In the genomic region with DNA sequence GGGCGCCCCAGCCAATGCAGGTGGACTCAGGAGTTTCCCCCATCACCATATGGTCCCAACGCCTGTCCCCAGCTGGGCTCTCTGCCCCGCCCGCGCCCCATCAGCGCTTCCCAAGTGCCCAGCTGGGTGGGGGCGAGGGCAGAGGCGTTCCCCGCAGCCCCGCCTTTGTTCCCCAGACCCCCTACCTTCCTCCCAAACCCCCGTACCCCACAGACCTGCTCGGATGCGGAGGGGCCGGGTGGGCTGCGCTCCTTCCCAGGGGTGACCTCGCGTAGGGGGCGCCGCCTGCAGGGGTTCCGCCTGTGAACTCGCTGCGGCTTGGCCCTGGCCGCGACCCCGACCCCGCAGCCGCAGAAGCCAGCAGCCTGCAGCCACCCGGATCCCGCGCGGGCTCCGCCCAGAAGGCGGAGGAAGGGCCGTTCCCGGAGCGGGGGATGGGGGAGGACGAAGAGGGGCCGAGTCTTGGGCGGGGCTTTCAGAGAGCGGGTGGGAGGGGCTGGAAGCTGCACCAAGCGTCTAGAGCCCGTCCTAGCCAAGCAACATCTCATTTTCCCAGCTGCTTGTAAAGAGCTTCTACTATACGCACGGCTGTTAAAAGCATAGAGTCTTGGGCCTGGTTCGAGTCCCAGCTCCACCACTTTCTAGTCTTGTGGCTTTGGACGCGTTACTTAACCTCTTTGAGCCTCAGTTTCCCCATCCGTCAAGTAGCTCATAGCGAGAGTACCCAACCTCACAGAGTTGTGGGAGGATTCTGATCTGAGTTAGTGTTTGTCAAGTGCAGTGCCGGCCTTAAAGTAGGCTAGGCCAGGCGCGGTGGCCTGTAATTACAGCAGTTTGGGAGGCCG, we compare ENCODE assay signal across 1 cellular context.
A peak's percentile ranks its signal among the peaks of the same experiment; 100 is the strongest.
TF ChIP-seq lines count a peak whose summit lies in the region.

A gene with protein sequence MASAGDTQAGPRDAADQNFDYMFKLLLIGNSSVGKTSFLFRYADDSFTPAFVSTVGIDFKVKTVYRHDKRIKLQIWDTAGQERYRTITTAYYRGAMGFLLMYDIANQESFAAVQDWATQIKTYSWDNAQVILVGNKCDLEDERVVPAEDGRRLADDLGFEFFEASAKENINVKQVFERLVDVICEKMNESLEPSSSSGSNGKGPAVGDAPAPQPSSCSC (minus strand): TSS at position 404 of the 845 bp plus-strand sequence. CDS start 2,258 bp downstream, outside the sequence.

TF ChIP-seq in K562, 482 proteins besides CTCF, POLR2A, EP300 and RAD21 (continued from another document and continues in another):
- TF ChIP-seq, protein P1, sequence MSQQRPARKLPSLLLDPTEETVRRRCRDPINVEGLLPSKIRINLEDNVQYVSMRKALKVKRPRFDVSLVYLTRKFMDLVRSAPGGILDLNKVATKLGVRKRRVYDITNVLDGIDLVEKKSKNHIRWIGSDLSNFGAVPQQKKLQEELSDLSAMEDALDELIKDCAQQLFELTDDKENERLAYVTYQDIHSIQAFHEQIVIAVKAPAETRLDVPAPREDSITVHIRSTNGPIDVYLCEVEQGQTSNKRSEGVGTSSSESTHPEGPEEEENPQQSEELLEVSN (IDR thresholded peaks at IDR 0.05; ENCODE audit: borderline replicate concordance in 1 of 2, extremely low read depth in 1 of 2, insufficient read depth in 1 of 2, insufficient read length in 1 of 2, low read depth in 1 of 2, low read length in 1 of 2, poor library complexity in 1 of 2, severe bottlenecking in 1 of 2): peak in 1 of 2 experiments; percentile 18
- TF ChIP-seq RB1 (IDR thresholded peaks at IDR 0.05; ENCODE audit: low read depth) (peak; percentile 62; the same call in 1 of the 2 replicates), CBFA2T2 (conservative IDR thresholded peaks at IDR 0.05) (no peak), ILK (tag; IDR thresholded peaks at IDR 0.05; ENCODE audit: borderline replicate concordance, low read depth) (no peak), BDP1 (IDR thresholded peaks at IDR 0.05; ENCODE audit: insufficient read depth, insufficient read length) (no peak), PTRF (tag; IDR thresholded peaks at IDR 0.05) (no peak), BRF1 (IDR thresholded peaks at IDR 0.05; ENCODE audit: borderline replicate concordance, extremely low read depth, insufficient read length) (no peak), ZNF24 (IDR thresholded peaks at IDR 0.05) (no peak), GTF2F1 (IDR thresholded peaks at IDR 0.05; ENCODE audit: low read depth, low read length) (no peak), PHF20 (IDR thresholded peaks at IDR 0.05; ENCODE audit: partially characterized antibody) (no peak), XRCC4 (IDR thresholded peaks at IDR 0.05; ENCODE audit: extremely low read depth, insufficient read depth, insufficient read length) (no peak), ADNP (tag; IDR thresholded peaks at IDR 0.05) (no peak), PTTG1 (tag; IDR thresholded peaks at IDR 0.05; ENCODE audit: low read depth) (no peak), BHLHE40 (IDR thresholded peaks at IDR 0.05; ENCODE audit: low read length) (no peak), ZNF830 (CRISPR knock-in tag; IDR thresholded peaks at IDR 0.05) (no peak), TAF1 (IDR thresholded peaks at IDR 0.05; ENCODE audit: control insufficient read depth, extremely low read depth, insufficient read depth, low read length, severe bottlenecking) (no peak), HDGF (IDR thresholded peaks at IDR 0.05) (no peak), TEAD2 (tag; IDR thresholded peaks at IDR 0.05) (no peak), RNF2 (IDR thresholded peaks at IDR 0.05) (no peak), BRCA1 (IDR thresholded peaks at IDR 0.05) (no peak), BRCA1 (CRISPR knock-in tag; IDR thresholded peaks at IDR 0.05) (no peak; the same call in 1 of the 2 replicates), NUFIP1 (IDR thresholded peaks at IDR 0.05; ENCODE audit: partially characterized antibody) (no peak), NFE2 (IDR thresholded peaks at IDR 0.05; ENCODE audit: low read depth) (no peak), ARNT (IDR thresholded peaks at IDR 0.05) (no peak), NEUROD1 (IDR thresholded peaks at IDR 0.05; ENCODE audit: borderline replicate concordance, low read depth, low read length, partially characterized antibody) (no peak), KDM1A (IDR thresholded peaks at IDR 0.05) (no peak), GTF2E2 (tag; IDR thresholded peaks at IDR 0.05) (no peak)
- TF ChIP-seq, protein P2, sequence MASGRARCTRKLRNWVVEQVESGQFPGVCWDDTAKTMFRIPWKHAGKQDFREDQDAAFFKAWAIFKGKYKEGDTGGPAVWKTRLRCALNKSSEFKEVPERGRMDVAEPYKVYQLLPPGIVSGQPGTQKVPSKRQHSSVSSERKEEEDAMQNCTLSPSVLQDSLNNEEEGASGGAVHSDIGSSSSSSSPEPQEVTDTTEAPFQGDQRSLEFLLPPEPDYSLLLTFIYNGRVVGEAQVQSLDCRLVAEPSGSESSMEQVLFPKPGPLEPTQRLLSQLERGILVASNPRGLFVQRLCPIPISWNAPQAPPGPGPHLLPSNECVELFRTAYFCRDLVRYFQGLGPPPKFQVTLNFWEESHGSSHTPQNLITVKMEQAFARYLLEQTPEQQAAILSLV (tag; IDR thresholded peaks at IDR 0.05): no peak
- TF ChIP-seq, protein P3, sequence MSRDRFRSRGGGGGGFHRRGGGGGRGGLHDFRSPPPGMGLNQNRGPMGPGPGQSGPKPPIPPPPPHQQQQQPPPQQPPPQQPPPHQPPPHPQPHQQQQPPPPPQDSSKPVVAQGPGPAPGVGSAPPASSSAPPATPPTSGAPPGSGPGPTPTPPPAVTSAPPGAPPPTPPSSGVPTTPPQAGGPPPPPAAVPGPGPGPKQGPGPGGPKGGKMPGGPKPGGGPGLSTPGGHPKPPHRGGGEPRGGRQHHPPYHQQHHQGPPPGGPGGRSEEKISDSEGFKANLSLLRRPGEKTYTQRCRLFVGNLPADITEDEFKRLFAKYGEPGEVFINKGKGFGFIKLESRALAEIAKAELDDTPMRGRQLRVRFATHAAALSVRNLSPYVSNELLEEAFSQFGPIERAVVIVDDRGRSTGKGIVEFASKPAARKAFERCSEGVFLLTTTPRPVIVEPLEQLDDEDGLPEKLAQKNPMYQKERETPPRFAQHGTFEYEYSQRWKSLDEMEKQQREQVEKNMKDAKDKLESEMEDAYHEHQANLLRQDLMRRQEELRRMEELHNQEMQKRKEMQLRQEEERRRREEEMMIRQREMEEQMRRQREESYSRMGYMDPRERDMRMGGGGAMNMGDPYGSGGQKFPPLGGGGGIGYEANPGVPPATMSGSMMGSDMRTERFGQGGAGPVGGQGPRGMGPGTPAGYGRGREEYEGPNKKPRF (IDR thresholded peaks at IDR 0.05; ENCODE audit: low read depth, low read length): no peak
- TF ChIP-seq, protein P4, sequence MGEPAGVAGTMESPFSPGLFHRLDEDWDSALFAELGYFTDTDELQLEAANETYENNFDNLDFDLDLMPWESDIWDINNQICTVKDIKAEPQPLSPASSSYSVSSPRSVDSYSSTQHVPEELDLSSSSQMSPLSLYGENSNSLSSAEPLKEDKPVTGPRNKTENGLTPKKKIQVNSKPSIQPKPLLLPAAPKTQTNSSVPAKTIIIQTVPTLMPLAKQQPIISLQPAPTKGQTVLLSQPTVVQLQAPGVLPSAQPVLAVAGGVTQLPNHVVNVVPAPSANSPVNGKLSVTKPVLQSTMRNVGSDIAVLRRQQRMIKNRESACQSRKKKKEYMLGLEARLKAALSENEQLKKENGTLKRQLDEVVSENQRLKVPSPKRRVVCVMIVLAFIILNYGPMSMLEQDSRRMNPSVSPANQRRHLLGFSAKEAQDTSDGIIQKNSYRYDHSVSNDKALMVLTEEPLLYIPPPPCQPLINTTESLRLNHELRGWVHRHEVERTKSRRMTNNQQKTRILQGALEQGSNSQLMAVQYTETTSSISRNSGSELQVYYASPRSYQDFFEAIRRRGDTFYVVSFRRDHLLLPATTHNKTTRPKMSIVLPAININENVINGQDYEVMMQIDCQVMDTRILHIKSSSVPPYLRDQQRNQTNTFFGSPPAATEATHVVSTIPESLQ (CRISPR knock-in tag; IDR thresholded peaks at IDR 0.05): no peak
- TF ChIP-seq, protein P5, sequence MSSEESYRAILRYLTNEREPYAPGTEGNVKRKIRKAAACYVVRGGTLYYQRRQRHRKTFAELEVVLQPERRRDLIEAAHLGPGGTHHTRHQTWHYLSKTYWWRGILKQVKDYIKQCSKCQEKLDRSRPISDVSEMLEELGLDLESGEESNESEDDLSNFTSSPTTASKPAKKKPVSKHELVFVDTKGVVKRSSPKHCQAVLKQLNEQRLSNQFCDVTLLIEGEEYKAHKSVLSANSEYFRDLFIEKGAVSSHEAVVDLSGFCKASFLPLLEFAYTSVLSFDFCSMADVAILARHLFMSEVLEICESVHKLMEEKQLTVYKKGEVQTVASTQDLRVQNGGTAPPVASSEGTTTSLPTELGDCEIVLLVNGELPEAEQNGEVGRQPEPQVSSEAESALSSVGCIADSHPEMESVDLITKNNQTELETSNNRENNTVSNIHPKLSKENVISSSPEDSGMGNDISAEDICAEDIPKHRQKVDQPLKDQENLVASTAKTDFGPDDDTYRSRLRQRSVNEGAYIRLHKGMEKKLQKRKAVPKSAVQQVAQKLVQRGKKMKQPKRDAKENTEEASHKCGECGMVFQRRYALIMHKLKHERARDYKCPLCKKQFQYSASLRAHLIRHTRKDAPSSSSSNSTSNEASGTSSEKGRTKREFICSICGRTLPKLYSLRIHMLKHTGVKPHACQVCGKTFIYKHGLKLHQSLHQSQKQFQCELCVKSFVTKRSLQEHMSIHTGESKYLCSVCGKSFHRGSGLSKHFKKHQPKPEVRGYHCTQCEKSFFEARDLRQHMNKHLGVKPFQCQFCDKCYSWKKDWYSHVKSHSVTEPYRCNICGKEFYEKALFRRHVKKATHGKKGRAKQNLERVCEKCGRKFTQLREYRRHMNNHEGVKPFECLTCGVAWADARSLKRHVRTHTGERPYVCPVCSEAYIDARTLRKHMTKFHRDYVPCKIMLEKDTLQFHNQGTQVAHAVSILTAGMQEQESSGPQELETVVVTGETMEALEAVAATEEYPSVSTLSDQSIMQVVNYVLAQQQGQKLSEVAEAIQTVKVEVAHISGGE (CRISPR knock-in tag; IDR thresholded peaks at IDR 0.05): no peak
- TF ChIP-seq, protein P6, sequence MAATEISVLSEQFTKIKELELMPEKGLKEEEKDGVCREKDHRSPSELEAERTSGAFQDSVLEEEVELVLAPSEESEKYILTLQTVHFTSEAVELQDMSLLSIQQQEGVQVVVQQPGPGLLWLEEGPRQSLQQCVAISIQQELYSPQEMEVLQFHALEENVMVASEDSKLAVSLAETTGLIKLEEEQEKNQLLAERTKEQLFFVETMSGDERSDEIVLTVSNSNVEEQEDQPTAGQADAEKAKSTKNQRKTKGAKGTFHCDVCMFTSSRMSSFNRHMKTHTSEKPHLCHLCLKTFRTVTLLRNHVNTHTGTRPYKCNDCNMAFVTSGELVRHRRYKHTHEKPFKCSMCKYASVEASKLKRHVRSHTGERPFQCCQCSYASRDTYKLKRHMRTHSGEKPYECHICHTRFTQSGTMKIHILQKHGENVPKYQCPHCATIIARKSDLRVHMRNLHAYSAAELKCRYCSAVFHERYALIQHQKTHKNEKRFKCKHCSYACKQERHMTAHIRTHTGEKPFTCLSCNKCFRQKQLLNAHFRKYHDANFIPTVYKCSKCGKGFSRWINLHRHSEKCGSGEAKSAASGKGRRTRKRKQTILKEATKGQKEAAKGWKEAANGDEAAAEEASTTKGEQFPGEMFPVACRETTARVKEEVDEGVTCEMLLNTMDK (IDR thresholded peaks at IDR 0.05; ENCODE audit: borderline replicate concordance, insufficient read depth, low read depth, low read length, poor library complexity, severe bottlenecking): no peak
- TF ChIP-seq, protein P7, sequence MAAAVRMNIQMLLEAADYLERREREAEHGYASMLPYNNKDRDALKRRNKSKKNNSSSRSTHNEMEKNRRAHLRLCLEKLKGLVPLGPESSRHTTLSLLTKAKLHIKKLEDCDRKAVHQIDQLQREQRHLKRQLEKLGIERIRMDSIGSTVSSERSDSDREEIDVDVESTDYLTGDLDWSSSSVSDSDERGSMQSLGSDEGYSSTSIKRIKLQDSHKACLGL (CRISPR knock-in tag; IDR thresholded peaks at IDR 0.05; ENCODE audit: borderline replicate concordance, poor library complexity, severe bottlenecking): no peak
- TF ChIP-seq, protein P8, sequence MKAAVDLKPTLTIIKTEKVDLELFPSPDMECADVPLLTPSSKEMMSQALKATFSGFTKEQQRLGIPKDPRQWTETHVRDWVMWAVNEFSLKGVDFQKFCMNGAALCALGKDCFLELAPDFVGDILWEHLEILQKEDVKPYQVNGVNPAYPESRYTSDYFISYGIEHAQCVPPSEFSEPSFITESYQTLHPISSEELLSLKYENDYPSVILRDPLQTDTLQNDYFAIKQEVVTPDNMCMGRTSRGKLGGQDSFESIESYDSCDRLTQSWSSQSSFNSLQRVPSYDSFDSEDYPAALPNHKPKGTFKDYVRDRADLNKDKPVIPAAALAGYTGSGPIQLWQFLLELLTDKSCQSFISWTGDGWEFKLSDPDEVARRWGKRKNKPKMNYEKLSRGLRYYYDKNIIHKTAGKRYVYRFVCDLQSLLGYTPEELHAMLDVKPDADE (conservative IDR thresholded peaks at IDR 0.05; ENCODE audit: control insufficient read depth, low read depth, low read length): no peak
- TF ChIP-seq, protein P9, sequence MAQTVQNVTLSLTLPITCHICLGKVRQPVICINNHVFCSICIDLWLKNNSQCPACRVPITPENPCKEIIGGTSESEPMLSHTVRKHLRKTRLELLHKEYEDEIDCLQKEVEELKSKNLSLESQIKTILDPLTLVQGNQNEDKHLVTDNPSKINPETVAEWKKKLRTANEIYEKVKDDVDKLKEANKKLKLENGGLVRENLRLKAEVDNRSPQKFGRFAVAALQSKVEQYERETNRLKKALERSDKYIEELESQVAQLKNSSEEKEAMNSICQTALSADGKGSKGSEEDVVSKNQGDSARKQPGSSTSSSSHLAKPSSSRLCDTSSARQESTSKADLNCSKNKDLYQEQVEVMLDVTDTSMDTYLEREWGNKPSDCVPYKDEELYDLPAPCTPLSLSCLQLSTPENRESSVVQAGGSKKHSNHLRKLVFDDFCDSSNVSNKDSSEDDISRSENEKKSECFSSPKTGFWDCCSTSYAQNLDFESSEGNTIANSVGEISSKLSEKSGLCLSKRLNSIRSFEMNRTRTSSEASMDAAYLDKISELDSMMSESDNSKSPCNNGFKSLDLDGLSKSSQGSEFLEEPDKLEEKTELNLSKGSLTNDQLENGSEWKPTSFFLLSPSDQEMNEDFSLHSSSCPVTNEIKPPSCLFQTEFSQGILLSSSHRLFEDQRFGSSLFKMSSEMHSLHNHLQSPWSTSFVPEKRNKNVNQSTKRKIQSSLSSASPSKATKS (CRISPR knock-in tag; IDR thresholded peaks at IDR 0.05): no peak
